ENCODE assay signal across 28 cellular contexts in genomic region chr5:138316355-138316754, GRCh38. TPM values are rescaled to one million over a fixed set of nuclear protein-coding genes. Genes with fewer than 3 reads are reported as not detected.
DNase-seq lines count a peak whose midpoint lies in the region; ATAC-seq, FAIRE-seq and TF ChIP-seq lines count a peak whose summit lies in the region.
"Had no signal": no experiment of that assay in that cellular context is flagged by ENCODE, and none has a peak within 500 bp of the region (broad histone marks: within the 10 kb centered on the region; RNA-seq: fewer than 3 reads in every experiment).

No MANE protein-coding gene starts in this region.

- H3K9me2 ChIP-seq in GM23338 (ENCODE audit: insufficient read depth) = no peaks in the 10 kb centered on the region

- H3K18ac ChIP-seq in mesendoderm (ENCODE audit: low read length) = no peak overlapping the region

- TF ChIP-seq CTCF in GM23338 (conservative IDR thresholded peaks at IDR 0.05; ENCODE audit: low read depth in 2 of 2) = no peak
- no peak for TF ChIP-seq CTCF in HEK293 (tag by site-specific recombination; IDR thresholded peaks at IDR 0.05)
- no peak for TF ChIP-seq CTCF in K562 (IDR thresholded peaks at IDR 0.05 in 2 of 3, conservative IDR thresholded peaks at IDR 0.05 in 1 of 3; ENCODE audit: insufficient read depth in 2 of 3, low read depth in 1 of 3, low read length in 3 of 3)

- no peaks in the 10 kb centered on the region for H3K9me3 ChIP-seq in HEK293 (ENCODE audit: control insufficient read depth, insufficient read depth, low read depth, low read length)
- no peaks in the 10 kb centered on the region for H3K9me3 ChIP-seq in K562 (replicated peaks; ENCODE audit: control insufficient read depth, insufficient read depth, low read depth, low read length)
- H3K9me3 ChIP-seq: Caco-2, HAP-1, MG63 had no signal

- H3K9me1 ChIP-seq in K562 (ENCODE audit: control insufficient read depth, insufficient read depth, low read length) = no peaks in the 10 kb centered on the region

- 69% methylated on average over 3 of the region's 3 CpGs for WGBS in K562 (ENCODE audit: insufficient coverage, low coverage, missing lambda C conversion rate)
- WGBS in mesendoderm (ENCODE audit: extremely low coverage, insufficient coverage, low lambda C conversion rate) = no CpG with 5 or more reads among the region's 3 CpGs

- no peak overlapping the region for H2BK15ac ChIP-seq in mesendoderm (replicated peaks; ENCODE audit: low read depth)

- H3K27me3 ChIP-seq in GM23338 (ENCODE audit: insufficient read depth) (no peaks in the 10 kb centered on the region), K562 (ENCODE audit: control insufficient read depth in 2 of 2, insufficient read depth in 2 of 2, low read length in 2 of 2) (no peaks in the 10 kb centered on the region), mesendoderm (ENCODE audit: insufficient read depth, low read length, poor library complexity) (no peaks in the 10 kb centered on the region)
- H3K27me3 ChIP-seq: MG63 had no signal

- H3K27ac ChIP-seq in GM23338 (ENCODE audit: low read depth) (no peak overlapping the region), HEK293 (ENCODE audit: extremely low read depth, low read depth, low read length) (no peak overlapping the region), K562 (ENCODE audit: extremely low read depth, low read depth, low read length) (no peak overlapping the region), mesendoderm (ENCODE audit: low read depth, low read length) (no peak overlapping the region)
- H3K27ac ChIP-seq: PC-9 had no signal

- no peak overlapping the region for H3K4ac ChIP-seq in mesendoderm (ENCODE audit: low read depth, low read length)

- no peak for FAIRE-seq in K562 (lab: Jason Lieb, UNC)
- FAIRE-seq: A204.1, GM12891 had no signal

- H4K20me1 ChIP-seq in GM23338 (replicated peaks; ENCODE audit: insufficient read depth) = 0 out of 2 replicates have a peak, but pooled peaks cover 4% of the 10 kb centered on the region
- H4K20me1 ChIP-seq in K562 (replicated peaks; ENCODE audit: control insufficient read depth, insufficient read depth, low read length) = no peaks in the 10 kb centered on the region

- no peak for TF ChIP-seq EP300 in K562 (IDR thresholded peaks at IDR 0.05; ENCODE audit: low read length)

- ATAC-seq in GM23338 (peak; percentile 83), K562 (peak; percentile 48), HG03571 (IDR thresholded peaks at IDR 0.05; ENCODE audit: unreplicated experiment) (no peak)
- ATAC-seq in activated naive CD8-positive, alpha-beta T cell treated with anti-CD3 and anti-CD28 coated beads, Interleukin-2, amount 50 U/mL, for 24 hours = no peak

- BruUV-seq in K562 (replicated peaks; lab: Mats Ljungman, UMichigan) = no TSS peak

- CTCF ChIA-PET in HEK293 (lab: Yijun Ruan, JAX) = interaction anchor here (1.8 kb wide), 1 partner anchor 36 kb away, joined by 6 read pairs; the partner anchor contains the start of gene KDM3B
- CTCF ChIA-PET in K562 (lab: Yijun Ruan, JAX; ENCODE audit: low intra/inter-chr PET ratio) = no interaction called here

- no peaks in the 10 kb centered on the region for H3K4me1 ChIP-seq in GM23338 (ENCODE audit: insufficient read depth)
- H3K4me1 ChIP-seq in HEK293 (ENCODE audit: control insufficient read depth, insufficient read depth, low read length) = no peaks in the 10 kb centered on the region
- H3K4me1 ChIP-seq in K562 (replicated peaks in 1 of 2; ENCODE audit: control insufficient read depth in 2 of 2, insufficient read depth in 2 of 2, low read length in 2 of 2) = no peaks in the 10 kb centered on the region
- no peaks in the 10 kb centered on the region for H3K4me1 ChIP-seq in mesendoderm (ENCODE audit: control insufficient read depth, low read depth, low read length)
- H3K4me1 ChIP-seq: Caco-2, HAP-1 had no signal

- intact Hi-C loops in K562 (cut with micrococcal nuclease) = no loop called here

- no peak overlapping the region for H3K9ac ChIP-seq in K562 (ENCODE audit: insufficient read depth in 1 of 2, low read depth in 2 of 2, low read length in 2 of 2)
- H3K9ac ChIP-seq in mesendoderm (ENCODE audit: low read length) = no peak overlapping the region

- H3K4me1 Mint-ChIP-seq in GM23338 = no peaks in the 10 kb centered on the region
- no peaks in the 10 kb centered on the region for H3K4me1 Mint-ChIP-seq in activated naive CD8-positive, alpha-beta T cell treated with anti-CD3 and anti-CD28 coated beads, Interleukin-2, amount 50 U/mL, for 24 hours
- H3K4me1 Mint-ChIP-seq: CD4-positive, alpha-beta memory T cell had no signal

- peaks cover 47% of the 10 kb centered on the region for H3K36me3 Mint-ChIP-seq in GM23338 (ENCODE audit: low read depth)
- no peaks in the 10 kb centered on the region for H3K36me3 Mint-ChIP-seq in activated naive CD8-positive, alpha-beta T cell treated with anti-CD3 and anti-CD28 coated beads, Interleukin-2, amount 50 U/mL, for 24 hours (ENCODE audit: low read depth)
- H3K36me3 Mint-ChIP-seq: CD4-positive, alpha-beta memory T cell had no signal

- H4K5ac ChIP-seq in mesendoderm (ENCODE audit: low read length) = no peak overlapping the region

- POLR2A ChIA-PET in HEK293 (lab: Yijun Ruan, JAX) (no interaction called here), K562 (lab: Yijun Ruan, JAX) (interaction anchor here (0.6 to 6.8 kb wide), 8 partner anchors 10 to 608 kb away, joined by 3 to 31 read pairs (median 3); partner anchors contain the start of genes CDC25C and FAM53C)

- no peak overlapping the region for H3K4me2 ChIP-seq in GM23338
- H3K4me2 ChIP-seq in K562 (ENCODE audit: insufficient read depth, low read length) = no peak overlapping the region
- H3K4me2 ChIP-seq in mesendoderm (ENCODE audit: low read length) = no peak overlapping the region
- H3K4me2 ChIP-seq: PC-9 had no signal

- TF ChIP-seq POLR2A in K562 (conservative IDR thresholded peaks at IDR 0.05) = no peak

- peak; percentile 19 for DNase-seq in GM23338 (ENCODE audit: low spot score)
- no peak for DNase-seq in K562 (ENCODE audit: extremely low read depth in 1 of 4, low spot score in 3 of 4)
- DNase-seq in mesendoderm = peak; percentile 43
- DNase-seq in AG20443 (ENCODE audit: low spot score) = no peak
- no peak for DNase-seq in activated naive CD8-positive, alpha-beta T cell treated with anti-CD3 and anti-CD28 coated beads, Interleukin-2, amount 50 U/mL, for 24 hours
- DNase-seq in T1000 (lab: John Stamatoyannopoulos, UW) = no peak
- DNase-seq: C1 segment of cervical spinal cord; Caco-2; CD4-positive, alpha-beta memory T cell; EL; GDM1; MG63; NCI-H1105 treated with DMSO at 0.1 percent for 48 hours; NCI-H146; NCI-H1930; NCI-H446; NCI-H524 treated with DMSO at 0.1 percent for 48 hours; NCI-H774; PC-9; Right ventricle myocardium superior; RPMI8226; T-helper 1 cell had no signal

- no peak overlapping the region for H3K27ac Mint-ChIP-seq in GM23338
- H3K27ac Mint-ChIP-seq in activated naive CD8-positive, alpha-beta T cell treated with anti-CD3 and anti-CD28 coated beads, Interleukin-2, amount 50 U/mL, for 24 hours = no peak overlapping the region

- H3K79me2 ChIP-seq in GM23338 (replicated peaks; ENCODE audit: insufficient read depth) (no peaks in the 10 kb centered on the region), K562 (ENCODE audit: control insufficient read depth, insufficient read depth, low read length) (no peaks in the 10 kb centered on the region), mesendoderm (ENCODE audit: control insufficient read depth, insufficient read depth, low read length) (no peaks in the 10 kb centered on the region)

- H4K8ac ChIP-seq in mesendoderm (ENCODE audit: low read depth, low read length) = no peak overlapping the region

- H3K79me1 ChIP-seq in mesendoderm (ENCODE audit: low read length) = no peaks in the 10 kb centered on the region

- H3K56ac ChIP-seq in mesendoderm (ENCODE audit: low read length) = no peak overlapping the region

- no peak overlapping the region for H2BK5ac ChIP-seq in mesendoderm (ENCODE audit: low read length)

- H3K4me3 ChIP-seq in GM23338 (no peak overlapping the region), HEK293 (ENCODE audit: low read depth, low read length) (no peak overlapping the region), K562 (no peak overlapping the region), mesendoderm (ENCODE audit: low read length) (no peak overlapping the region)
- H3K4me3 ChIP-seq: HAP-1, MG63, PC-9 had no signal

- H3K36me3 ChIP-seq in GM23338 (ENCODE audit: insufficient read depth) = peaks cover 32% of the 10 kb centered on the region
- peaks cover 56 to 61% of the 10 kb centered on the region in 2 experiments for H3K36me3 ChIP-seq in HEK293 (ENCODE audit: control insufficient read depth in 2 of 2, insufficient read depth in 1 of 2, low read length in 2 of 2)
- peaks cover 31% of the 10 kb centered on the region; the same call in 1 of the 3 replicates for H3K36me3 ChIP-seq in K562 (ENCODE audit: control insufficient read depth, insufficient read depth, low read length)
- peaks cover 2% of the 10 kb centered on the region for H3K36me3 ChIP-seq in mesendoderm (ENCODE audit: control insufficient read depth, insufficient read depth, low read length)

- no peaks in the 10 kb centered on the region for H3K9me3 Mint-ChIP-seq in GM23338
- no peaks in the 10 kb centered on the region for H3K9me3 Mint-ChIP-seq in activated naive CD8-positive, alpha-beta T cell treated with anti-CD3 and anti-CD28 coated beads, Interleukin-2, amount 50 U/mL, for 24 hours
- H3K9me3 Mint-ChIP-seq: CD4-positive, alpha-beta memory T cell had no signal

- no peaks in the 10 kb centered on the region for H3K27me3 Mint-ChIP-seq in GM23338 (ENCODE audit: insufficient read depth, low read depth, poor library complexity)
- H3K27me3 Mint-ChIP-seq in activated naive CD8-positive, alpha-beta T cell treated with anti-CD3 and anti-CD28 coated beads, Interleukin-2, amount 50 U/mL, for 24 hours = no peaks in the 10 kb centered on the region
- H3K27me3 Mint-ChIP-seq: CD4-positive, alpha-beta memory T cell had no signal

- H3K4me3 Mint-ChIP-seq in GM23338 = no peak overlapping the region
- no peak overlapping the region for H3K4me3 Mint-ChIP-seq in activated naive CD8-positive, alpha-beta T cell treated with anti-CD3 and anti-CD28 coated beads, Interleukin-2, amount 50 U/mL, for 24 hours
- H3K4me3 Mint-ChIP-seq: CD4-positive, alpha-beta memory T cell had no signal

- no peak overlapping the region for H2AFZ ChIP-seq in GM23338
- no peak overlapping the region for H2AFZ ChIP-seq in K562 (ENCODE audit: low read depth, low read length)
- H2AFZ ChIP-seq: PC-9 had no signal

- H3F3A ChIP-seq in GM23338 (replicated peaks; ENCODE audit: low read depth) = no peaks in the 10 kb centered on the region

- no peak for TF ChIP-seq RAD21 in K562 (CRISPR knock-in tag; conservative IDR thresholded peaks at IDR 0.05 in 1 of 2, IDR thresholded peaks at IDR 0.05 in 1 of 2)

- no peak overlapping the region for H3K23ac ChIP-seq in mesendoderm (ENCODE audit: low read length)

- in situ Hi-C loops in K562 (cut with MboI) = no loop called here

- H2AK5ac ChIP-seq in mesendoderm (ENCODE audit: low read length) = no peak overlapping the region

- no peak overlapping the region for H2BK120ac ChIP-seq in mesendoderm (ENCODE audit: low read depth, low read length)

RNA-seq across cellular contexts. Expression of gene CDC25C, which starts 15.2 kb away (rescaled TPM):
- 25.6 and 29.9 TPM in 2 replicates for total RNA-seq in GM23338 (2014; rRNA removed; shearing (Covaris generic))
- polyA plus RNA-seq in GM23338 (2016; fragmentation: Nextera tagmentation; extraction: Ambion mirVana) = 20.0 and 20.9 TPM in 2 replicates
- 53.6 and 67.9 TPM in 2 replicates for total RNA-seq in K562 (2011; cell fraction: chromatin; rRNA removed; ENCODE audit: low replicate concordance)
- total RNA-seq in K562 (2011; cell fraction: nucleolus; rRNA removed) = 36.5 and 42.0 TPM in 2 replicates
- total RNA-seq in K562 (2011; cell fraction: nucleoplasm; rRNA removed) = 44.7 and 47.3 TPM in 2 replicates
- 19.1 and 19.5 TPM in 2 replicates for total RNA-seq in K562 (2014; rRNA removed)
- total RNA-seq in K562 (2014; rRNA removed; fragmentation: Illumina TruSeq; extraction: Trizol) = 32.3 and 41.4 TPM in 2 replicates
- total RNA-seq in K562 (2015; rRNA removed; fragmentation: Illumina TruSeq; extraction: Trizol) = 22.5 and 23.1 TPM in 2 replicates
- 18.2 and 19.6 TPM in 2 replicates for total RNA-seq in K562 (2021)
- 62.1 and 63.7 TPM in 2 replicates for polyA plus RNA-seq in K562 (2011; rRNA removed)
- 20.8 and 34.2 TPM in 2 replicates for polyA plus RNA-seq in K562 (2011; cell fraction: cytosol; rRNA removed)
- 28.3 and 39.5 TPM in 2 replicates for polyA plus RNA-seq in K562 (2011; cell fraction: nucleus; rRNA removed)
- 16.0 and 26.9 TPM in 2 replicates for polyA plus RNA-seq in K562 (2012)
- polyA plus RNA-seq in K562 (2014; fragmentation: Illumina TruSeq; extraction: Trizol) = 30.1 and 31.9 TPM in 2 replicates
- polyA plus RNA-seq in K562 (2014; fragmentation: Nextera tagmentation; extraction: Ambion mirVana) = 10 to 100 TPM; 32.2 to 50.4 TPM
- 25.7 and 29.3 TPM in 2 replicates for polyA plus RNA-seq in K562 (2014; rRNA removed)
- polyA minus RNA-seq in K562 (2011; rRNA and poly(A)+ RNA removed) = 36.9 and 39.8 TPM in 2 replicates
- 11.8 and 15.7 TPM in 2 replicates for polyA minus RNA-seq in K562 (2011; cell fraction: cytosol; rRNA and poly(A)+ RNA removed)
- 16.7 and 32.9 TPM in 2 replicates for polyA minus RNA-seq in K562 (2011; cell fraction: nucleus; rRNA and poly(A)+ RNA removed)
- 25.5 TPM for polyA plus RNA-seq in mesendoderm (2013, experiment 1 of 2)
- polyA plus RNA-seq in mesendoderm (2013, experiment 2 of 2) = 25.5 TPM
- total RNA-seq: CD4-positive, alpha-beta memory T cell had no signal
- polyA plus RNA-seq: CD4-positive, alpha-beta memory T cell had no signal

RNA-seq across cellular contexts. Expression of gene FAM53C, which starts 21.7 kb away (rescaled TPM):
- total RNA-seq in GM23338 (2014; rRNA removed; shearing (Covaris generic)) = 45.0 and 49.9 TPM in 2 replicates
- polyA plus RNA-seq in GM23338 (2016; fragmentation: Nextera tagmentation; extraction: Ambion mirVana) = 20.4 and 21.0 TPM in 2 replicates
- total RNA-seq in K562 (2011; cell fraction: chromatin; rRNA removed; ENCODE audit: low replicate concordance) = 66.4 and 73.2 TPM in 2 replicates
- 47.4 and 56.7 TPM in 2 replicates for total RNA-seq in K562 (2011; cell fraction: nucleolus; rRNA removed)
- total RNA-seq in K562 (2011; cell fraction: nucleoplasm; rRNA removed) = 59.0 and 85.2 TPM in 2 replicates
- total RNA-seq in K562 (2014; rRNA removed) = 27.8 and 32.3 TPM in 2 replicates
- total RNA-seq in K562 (2014; rRNA removed; fragmentation: Illumina TruSeq; extraction: Trizol) = 21.6 and 22.0 TPM in 2 replicates
- 24.2 and 24.4 TPM in 2 replicates for total RNA-seq in K562 (2015; rRNA removed; fragmentation: Illumina TruSeq; extraction: Trizol)
- total RNA-seq in K562 (2021) = 34.6 and 38.5 TPM in 2 replicates
- 29.8 and 35.4 TPM in 2 replicates for polyA plus RNA-seq in K562 (2011; rRNA removed)
- 30.8 and 34.3 TPM in 2 replicates for polyA plus RNA-seq in K562 (2011; cell fraction: cytosol; rRNA removed)
- 50.4 and 51.1 TPM in 2 replicates for polyA plus RNA-seq in K562 (2011; cell fraction: nucleus; rRNA removed)
- 27.2 and 33.5 TPM in 2 replicates for polyA plus RNA-seq in K562 (2012)
- polyA plus RNA-seq in K562 (2014; fragmentation: Illumina TruSeq; extraction: Trizol) = 30.0 and 37.3 TPM in 2 replicates
- polyA plus RNA-seq in K562 (2014; fragmentation: Nextera tagmentation; extraction: Ambion mirVana) = 10 to 100 TPM in 1 of 2 experiments, 1 to 10 TPM in 1; 9.7 to 11.1 TPM
- 24.1 and 25.2 TPM in 2 replicates for polyA plus RNA-seq in K562 (2014; rRNA removed)
- polyA minus RNA-seq in K562 (2011; rRNA and poly(A)+ RNA removed) = 34.5 and 38.7 TPM in 2 replicates
- polyA minus RNA-seq in K562 (2011; cell fraction: cytosol; rRNA and poly(A)+ RNA removed) = 23.4 and 24.0 TPM in 2 replicates
- 16.0 and 25.7 TPM in 2 replicates for polyA minus RNA-seq in K562 (2011; cell fraction: nucleus; rRNA and poly(A)+ RNA removed)
- polyA plus RNA-seq in mesendoderm (2013, experiment 1 of 2) = 42.5 TPM
- polyA plus RNA-seq in mesendoderm (2013, experiment 2 of 2) = 43.7 TPM

RNA-seq across cellular contexts. Expression of gene KDM3B, which starts 36.1 kb away (rescaled TPM):
- total RNA-seq in GM23338 (2014; rRNA removed; shearing (Covaris generic)) = 86.6 and 90.3 TPM in 2 replicates
- 25.8 TPM in 2 replicates for polyA plus RNA-seq in GM23338 (2016; fragmentation: Nextera tagmentation; extraction: Ambion mirVana)
- 130 and 189 TPM in 2 replicates for total RNA-seq in K562 (2011; cell fraction: chromatin; rRNA removed; ENCODE audit: low replicate concordance)
- total RNA-seq in K562 (2011; cell fraction: nucleolus; rRNA removed) = 54.5 and 69.0 TPM in 2 replicates
- total RNA-seq in K562 (2011; cell fraction: nucleoplasm; rRNA removed) = 74.8 and 83.1 TPM in 2 replicates
- 34.5 and 38.0 TPM in 2 replicates for total RNA-seq in K562 (2014; rRNA removed)
- 51.6 and 65.4 TPM in 2 replicates for total RNA-seq in K562 (2014; rRNA removed; fragmentation: Illumina TruSeq; extraction: Trizol)
- 48.8 and 51.2 TPM in 2 replicates for total RNA-seq in K562 (2015; rRNA removed; fragmentation: Illumina TruSeq; extraction: Trizol)
- total RNA-seq in K562 (2021) = 54.8 and 62.7 TPM in 2 replicates
- 41.9 and 49.6 TPM in 2 replicates for polyA plus RNA-seq in K562 (2011; rRNA removed)
- polyA plus RNA-seq in K562 (2011; cell fraction: cytosol; rRNA removed) = 18.9 and 27.7 TPM in 2 replicates
- polyA plus RNA-seq in K562 (2011; cell fraction: nucleus; rRNA removed) = 44.4 and 52.8 TPM in 2 replicates
- 40.9 and 44.5 TPM in 2 replicates for polyA plus RNA-seq in K562 (2012)
- polyA plus RNA-seq in K562 (2014; fragmentation: Illumina TruSeq; extraction: Trizol) = 61.8 and 62.8 TPM in 2 replicates
- 10 to 100 TPM; 13.8 to 15.0 TPM for polyA plus RNA-seq in K562 (2014; fragmentation: Nextera tagmentation; extraction: Ambion mirVana)
- 38.3 and 40.4 TPM in 2 replicates for polyA plus RNA-seq in K562 (2014; rRNA removed)
- 95.2 and 126 TPM in 2 replicates for polyA minus RNA-seq in K562 (2011; rRNA and poly(A)+ RNA removed)
- 49.3 and 51.5 TPM in 2 replicates for polyA minus RNA-seq in K562 (2011; cell fraction: cytosol; rRNA and poly(A)+ RNA removed)
- 22.1 and 37.5 TPM in 2 replicates for polyA minus RNA-seq in K562 (2011; cell fraction: nucleus; rRNA and poly(A)+ RNA removed)
- polyA plus RNA-seq in mesendoderm (2013, experiment 1 of 2) = 28.6 TPM
- polyA plus RNA-seq in mesendoderm (2013, experiment 2 of 2) = 27.5 TPM

RNA-seq across cellular contexts. Expression of gene GFRA3, which starts 41.9 kb away (rescaled TPM):
- total RNA-seq in GM23338 (2014; rRNA removed; shearing (Covaris generic)) = 0.39 and 1.1 TPM in 2 replicates
- polyA plus RNA-seq in GM23338 (2016; fragmentation: Nextera tagmentation; extraction: Ambion mirVana) = 1.1 and 1.2 TPM in 2 replicates
- 0.37 TPM in 2 replicates for total RNA-seq in K562 (2011; cell fraction: chromatin; rRNA removed; ENCODE audit: low replicate concordance)
- total RNA-seq in K562 (2011; cell fraction: nucleolus; rRNA removed) = 0.50 and 0.66 TPM in 2 replicates
- total RNA-seq in K562 (2011; cell fraction: nucleoplasm; rRNA removed) = 0.44 and 0.76 TPM in 2 replicates
- not detected in 2 replicates for total RNA-seq in K562 (2014; rRNA removed)
- total RNA-seq in K562 (2014; rRNA removed; fragmentation: Illumina TruSeq; extraction: Trizol) = not detected in 2 replicates
- total RNA-seq in K562 (2015; rRNA removed; fragmentation: Illumina TruSeq; extraction: Trizol) = not detected in 2 replicates
- total RNA-seq in K562 (2021) = not detected in 2 replicates
- 0.08 and 0.42 TPM in 2 replicates for polyA plus RNA-seq in K562 (2011; rRNA removed)
- polyA plus RNA-seq in K562 (2011; cell fraction: cytosol; rRNA removed) = 0.42 and 0.47 TPM in 2 replicates
- polyA plus RNA-seq in K562 (2011; cell fraction: nucleus; rRNA removed) = 0.11 and 0.14 TPM in 2 replicates
- 0.06 and 0.10 TPM in 2 replicates for polyA plus RNA-seq in K562 (2012)
- 0.09 and 0.10 TPM in 2 replicates for polyA plus RNA-seq in K562 (2014; fragmentation: Illumina TruSeq; extraction: Trizol)
- polyA plus RNA-seq in K562 (2014; fragmentation: Nextera tagmentation; extraction: Ambion mirVana) = not detected
- polyA plus RNA-seq in K562 (2014; rRNA removed) = 0.05 and 0.12 TPM in 2 replicates
- 0.09 TPM in 1 of 2 replicates, not detected in the other for polyA minus RNA-seq in K562 (2011; rRNA and poly(A)+ RNA removed)
- not detected in 2 replicates for polyA minus RNA-seq in K562 (2011; cell fraction: cytosol; rRNA and poly(A)+ RNA removed)
- not detected in 2 replicates for polyA minus RNA-seq in K562 (2011; cell fraction: nucleus; rRNA and poly(A)+ RNA removed)
- polyA plus RNA-seq in mesendoderm (2013, experiment 1 of 2) = 0.55 TPM
- 0.53 TPM for polyA plus RNA-seq in mesendoderm (2013, experiment 2 of 2)
- total RNA-seq: CD4-positive, alpha-beta memory T cell; HT-29 had no signal
- polyA plus RNA-seq: CD4-positive, alpha-beta memory T cell had no signal

Comparison
In these comparisons a context has a peak if more than half of its experiments do, and no peak if none do; other contexts are left out.
1. ATAC-seq: peak in GM23338 (single experiment) and K562 (single experiment); none in HG03571 (single experiment) and activated naive CD8-positive, alpha-beta T cell treated with anti-CD3 and anti-CD28 coated beads, Interleukin-2, amount 50 U/mL, for 24 hours (single experiment).
2. DNase-seq: peak in GM23338 (single experiment) and mesendoderm (single experiment); none in K562 (0 of 4), AG20443 (single experiment), activated naive CD8-positive, alpha-beta T cell treated with anti-CD3 and anti-CD28 coated beads, Interleukin-2, amount 50 U/mL, for 24 hours (single experiment) and T1000 (single experiment).